In genomic region chr10:45589868-45590267, GRCh38 we compare ENCODE assay signal across 24 cellular contexts.
DNase-seq lines count a peak whose midpoint lies in the region; ATAC-seq, FAIRE-seq and TF ChIP-seq lines count a peak whose summit lies in the region.
"Had no signal": no experiment of that assay in that cellular context is flagged by ENCODE, and none has a peak within 500 bp of the region (broad histone marks: within the 10 kb centered on the region; RNA-seq: fewer than 3 reads in every experiment).

No MANE protein-coding gene starts in this region.

- no peak overlapping the region for H3K4me3 ChIP-seq in K562
- H3K4me3 ChIP-seq: A549; BLaER1 treated with 17β-estradiol and CSF1 and Interleukin-3, amounts not matched to agents 10 nM and 100 nM; GM12878 had no signal

- no peak for TF ChIP-seq EP300 in K562 (IDR thresholded peaks at IDR 0.05; ENCODE audit: low read length)

- H3K79me2 ChIP-seq in K562 (ENCODE audit: control insufficient read depth, insufficient read depth, low read length), result peaks cover 64% of the 10 kb centered on the region

- H4K20me1 ChIP-seq in K562 (replicated peaks; ENCODE audit: control insufficient read depth, insufficient read depth, low read length), result no peaks in the 10 kb centered on the region

- H3K36me3 ChIP-seq in K562 (ENCODE audit: control insufficient read depth, insufficient read depth, low read length), result peaks cover 17% of the 10 kb centered on the region

- H3K4me2 ChIP-seq in K562 (ENCODE audit: insufficient read depth, low read length), result no peak overlapping the region
- H3K4me2 ChIP-seq: A549; BLaER1 treated with 17β-estradiol and CSF1 and Interleukin-3, amounts not matched to agents 10 nM and 100 nM had no signal

- in situ Hi-C loops in K562 (cut with MboI), result no loop called here

- POLR2A ChIA-PET in CD4-positive, alpha-beta T cell (lab: Charles Lee), result interaction anchor here (0.7 to 1.4 kb wide), 2 partner anchors 9 to 82 kb away, joined by 3 to 4 read pairs; no protein-coding TSS in a partner anchor
- POLR2A ChIA-PET in K562 (lab: Yijun Ruan, JAX), result no interaction called here

- no peak for ATAC-seq in CD4-positive, alpha-beta T cell (ENCODE audit: poor library complexity)
- ATAC-seq in K562, result no peak
- ATAC-seq: A549, GM12878 had no signal

- WGBS in K562 (ENCODE audit: insufficient coverage, low coverage, missing lambda C conversion rate), result 85% methylated on average over 2 of the region's 2 CpGs

- H3K27ac ChIP-seq in CD4-positive, alpha-beta T cell (ENCODE audit: low read depth, low read length), result no peak overlapping the region
- no peak overlapping the region for H3K27ac ChIP-seq in K562 (ENCODE audit: extremely low read depth, low read depth, low read length)
- H3K27ac ChIP-seq: 22Rv1; A549; BLaER1 treated with 17β-estradiol and CSF1 and Interleukin-3, amounts not matched to agents 10 nM and 100 nM; C4-2B had no signal

- no peak for TF ChIP-seq RAD21 in K562 (CRISPR knock-in tag; conservative IDR thresholded peaks at IDR 0.05 in 1 of 2, IDR thresholded peaks at IDR 0.05 in 1 of 2)

- FAIRE-seq in K562 (lab: Jason Lieb, UNC), result no peak
- FAIRE-seq: A549, GM12878, GM12892, GM18507 had no signal

- H3K27ac Mint-ChIP-seq in activated naive CD4-positive, alpha-beta T cell treated with anti-CD3 and anti-CD28 coated beads, Interleukin-2, amount 50 U/mL, for 24 hours, result peak overlapping the region; percentile 73
- H3K27ac Mint-ChIP-seq in CD4-positive, alpha-beta T cell, result no peak overlapping the region
- H3K27ac Mint-ChIP-seq: B cell; CD4-positive, alpha-beta memory T cell; CD8-positive, alpha-beta memory T cell had no signal

- no peak for DNase-seq in activated naive CD4-positive, alpha-beta T cell treated with Interleukin-2 at 50 U/mL for 16 hours
- no peak for DNase-seq in CD4-positive, alpha-beta T cell
- DNase-seq in K562 (ENCODE audit: extremely low read depth in 1 of 4, low spot score in 3 of 4) (no peak), NCI-H2171 (lab: John Stamatoyannopoulos, UW) (no peak)
- DNase-seq: AML-193; CD4-positive, alpha-beta memory T cell; CD8-positive, alpha-beta memory T cell; COR-L47; DMS 273 treated with DMSO at 0.1 percent for 48 hours; DMS153; DMS53; DMS79; DND-41; EL; GDM1 had no signal

- no peak for TF ChIP-seq CTCF in CD4-positive, alpha-beta T cell (IDR thresholded peaks at IDR 0.05)
- TF ChIP-seq CTCF in K562 (IDR thresholded peaks at IDR 0.05 in 2 of 3, conservative IDR thresholded peaks at IDR 0.05 in 1 of 3; ENCODE audit: insufficient read depth in 2 of 3, low read depth in 1 of 3, low read length in 3 of 3), result no peak

- peaks cover 26% of the 10 kb centered on the region for H3K36me3 Mint-ChIP-seq in activated naive CD4-positive, alpha-beta T cell treated with anti-CD3 and anti-CD28 coated beads, Interleukin-2, amount 50 U/mL, for 24 hours
- peaks cover 65% of the 10 kb centered on the region for H3K36me3 Mint-ChIP-seq in CD4-positive, alpha-beta T cell (ENCODE audit: low read depth)

- peaks cover 15% of the 10 kb centered on the region for H3K9me3 Mint-ChIP-seq in activated naive CD4-positive, alpha-beta T cell treated with anti-CD3 and anti-CD28 coated beads, Interleukin-2, amount 50 U/mL, for 24 hours
- H3K9me3 Mint-ChIP-seq in CD4-positive, alpha-beta T cell, result peaks cover 5% of the 10 kb centered on the region

- no peak for TF ChIP-seq POLR2A in K562 (conservative IDR thresholded peaks at IDR 0.05)

- peaks cover 4 to 8% of the 10 kb centered on the region in 2 experiments; a peak in 2 of 5 replicates for H3K4me1 ChIP-seq in K562 (replicated peaks in 1 of 2; ENCODE audit: control insufficient read depth in 2 of 2, insufficient read depth in 2 of 2, low read length in 2 of 2)

- H3K9me3 ChIP-seq in CD4-positive, alpha-beta T cell (ENCODE audit: control insufficient read depth, low read length), result no peaks in the 10 kb centered on the region
- H3K9me3 ChIP-seq in K562 (replicated peaks; ENCODE audit: control insufficient read depth, insufficient read depth, low read depth, low read length), result peaks cover 7% of the 10 kb centered on the region; the same call in 1 of the 2 replicates
- H3K9me3 ChIP-seq: A549 had no signal

- H3K4me1 Mint-ChIP-seq in activated naive CD4-positive, alpha-beta T cell treated with anti-CD3 and anti-CD28 coated beads, Interleukin-2, amount 50 U/mL, for 24 hours, result peaks cover 49% of the 10 kb centered on the region
- H3K4me1 Mint-ChIP-seq in CD4-positive, alpha-beta T cell (ENCODE audit: low read depth), result peaks cover 49% of the 10 kb centered on the region

- BruUV-seq in K562 (replicated peaks; lab: Mats Ljungman, UMichigan), result no TSS peak

- CTCF ChIA-PET in CD4-positive, alpha-beta T cell (lab: Charles Lee), result no interaction called here
- CTCF ChIA-PET in K562 (lab: Yijun Ruan, JAX; ENCODE audit: low intra/inter-chr PET ratio), result no interaction called here

- no peak overlapping the region for H3K4me3 Mint-ChIP-seq in activated naive CD4-positive, alpha-beta T cell treated with anti-CD3 and anti-CD28 coated beads, Interleukin-2, amount 50 U/mL, for 24 hours
- H3K4me3 Mint-ChIP-seq in CD4-positive, alpha-beta T cell, result peak overlapping the region; percentile 22
- H3K4me3 Mint-ChIP-seq: B cell; CD4-positive, alpha-beta memory T cell had no signal

- H3K27me3 Mint-ChIP-seq in activated naive CD4-positive, alpha-beta T cell treated with anti-CD3 and anti-CD28 coated beads, Interleukin-2, amount 50 U/mL, for 24 hours, result no peaks in the 10 kb centered on the region
- H3K27me3 Mint-ChIP-seq in CD4-positive, alpha-beta T cell, result no peaks in the 10 kb centered on the region
- H3K27me3 Mint-ChIP-seq: B cell; CD4-positive, alpha-beta memory T cell; CD8-positive, alpha-beta memory T cell had no signal

- no peak overlapping the region for H3K9ac ChIP-seq in K562 (ENCODE audit: insufficient read depth in 1 of 2, low read depth in 2 of 2, low read length in 2 of 2)
- H3K9ac ChIP-seq: BLaER1 treated with 17β-estradiol and CSF1 and Interleukin-3, amounts not matched to agents 10 nM and 100 nM had no signal

- H3K27me3 ChIP-seq in CD4-positive, alpha-beta T cell (ENCODE audit: control insufficient read depth, insufficient read depth, low read length), result no peaks in the 10 kb centered on the region
- no peaks in the 10 kb centered on the region for H3K27me3 ChIP-seq in K562 (ENCODE audit: control insufficient read depth in 2 of 2, insufficient read depth in 2 of 2, low read length in 2 of 2)
- H3K27me3 ChIP-seq: BLaER1 treated with 17β-estradiol and CSF1 and Interleukin-3, amounts not matched to agents 10 nM and 100 nM had no signal

- intact Hi-C loops in CD4-positive, alpha-beta T cell (cut with DNase I, micrococcal nuclease), result loop anchor here in 1 of 2 experiments (10.0 kb wide), 1 partner anchor 115 kb away; no protein-coding TSS in a partner anchor
- intact Hi-C loops in K562 (cut with micrococcal nuclease), result no loop called here

- H3K9me1 ChIP-seq in K562 (ENCODE audit: control insufficient read depth, insufficient read depth, low read length), result no peaks in the 10 kb centered on the region

- no peak overlapping the region for H2AFZ ChIP-seq in K562 (ENCODE audit: low read depth, low read length)

TF ChIP-seq in K562, 482 proteins besides CTCF, POLR2A, EP300 and RAD21:
- TF ChIP-seq TRIM28 (IDR thresholded peaks at IDR 0.05), result peak; percentile 68; the same call in 1 of the 2 replicates
- no peak for TF ChIP-seq OTX1 (CRISPR knock-in tag; IDR thresholded peaks at IDR 0.05)
- 0 out of 4 replicates have a peak, but pooled peaks of 1 of the 2 experiments have one; percentile 25 for TF ChIP-seq MNT (conservative IDR thresholded peaks at IDR 0.05)
- peak; percentile 55 for TF ChIP-seq RBM25 (IDR thresholded peaks at IDR 0.05; ENCODE audit: low read depth, low read length, severe bottlenecking)
